11 cellular contexts compared by ENCODE assay signal in the genomic region with DNA sequence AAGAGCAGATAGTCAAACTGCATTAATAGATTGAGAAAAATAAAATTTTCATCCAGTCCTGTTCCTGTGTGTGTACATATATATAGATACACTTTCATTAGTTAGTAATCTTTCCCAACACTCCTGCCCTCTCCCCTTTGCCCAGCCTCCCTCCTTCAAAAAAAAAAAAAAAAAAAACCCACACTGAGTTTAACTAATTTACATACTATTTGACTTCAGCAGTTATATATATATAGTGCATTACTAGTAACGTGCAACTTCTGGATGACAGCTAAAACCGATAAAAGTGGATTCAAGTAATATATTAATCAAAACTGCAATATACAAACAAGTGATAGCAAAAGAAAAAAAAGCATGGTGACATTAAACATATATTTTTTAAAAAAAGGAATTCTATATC. TPM values are rescaled to one million over a fixed set of nuclear protein-coding genes. Genes with fewer than 3 reads are reported as not detected.
DNase-seq lines count a peak whose midpoint lies in the region; ATAC-seq, FAIRE-seq and TF ChIP-seq lines count a peak whose summit lies in the region.
"Had no signal": no experiment of that assay in that cellular context is flagged by ENCODE, and none has a peak within 500 bp of the region (broad histone marks: within the 10 kb centered on the region; RNA-seq: fewer than 3 reads in every experiment).

No MANE protein-coding gene starts in this region.

- TF ChIP-seq CTCF in left ventricle myocardium inferior (IDR thresholded peaks at IDR 0.05; ENCODE audit: borderline replicate concordance) (no peak), endothelial cell of umbilical vein (IDR thresholded peaks at IDR 0.05; ENCODE audit: extremely low read depth in 1 of 2, insufficient read depth in 1 of 2, low read depth in 1 of 2, low read length in 2 of 2) (no peak), neural crest cell (conservative IDR thresholded peaks at IDR 0.05) (no peak)

- peak overlapping the region; percentile 96 for H3K27ac ChIP-seq in left ventricle myocardium inferior (replicated peaks)
- H3K27ac ChIP-seq in endothelial cell of umbilical vein (ENCODE audit: insufficient read depth, low read depth, low read length): no peak overlapping the region

- H3K9me3 ChIP-seq in left ventricle myocardium inferior (replicated peaks): no peaks in the 10 kb centered on the region
- H3K9me3 ChIP-seq in endothelial cell of umbilical vein (replicated peaks; ENCODE audit: control insufficient read depth, insufficient read depth, low read length): no peaks in the 10 kb centered on the region

- peak overlapping the region; percentile 77 for H3K4me3 ChIP-seq in left ventricle myocardium inferior
- peak overlapping the region in 2 of 3 experiments; percentile 66 to 96 for H3K4me3 ChIP-seq in endothelial cell of umbilical vein (replicated peaks in 1 of 3; ENCODE audit: insufficient read depth in 1 of 3, low read depth in 1 of 3, low read length in 3 of 3)

- FAIRE-seq in endothelial cell of umbilical vein (lab: Jason Lieb, UNC): no peak

- no peak overlapping the region for H3K27ac Mint-ChIP-seq in neural crest cell (ENCODE audit: unreplicated experiment)
- no peak overlapping the region for H3K27ac Mint-ChIP-seq in activated naive CD4-positive, alpha-beta T cell treated with anti-CD3 and anti-CD28 coated beads, Interleukin-2, amount 10 ng/mL, durations not matched to agents 7 days and 5 days
- no peak overlapping the region for H3K27ac Mint-ChIP-seq in activated CD8-positive, alpha-beta T cell treated with anti-CD3 and anti-CD28 coated beads, Interleukin-2, amount 10 ng/mL, durations not matched to agents 7 days and 5 days
- H3K27ac Mint-ChIP-seq: activated CD8-positive, alpha-beta memory T cell treated with anti-CD3 and anti-CD28 coated beads, Interleukin-2, amount 10 ng/mL, durations not matched to agents 7 days and 5 days had no signal

- no peak overlapping the region for H2AFZ ChIP-seq in endothelial cell of umbilical vein (ENCODE audit: low read depth, low read length)

- BruUV-seq in endothelial cell of umbilical vein (replicated peaks; lab: Mats Ljungman, UMichigan): no TSS peak

- DNase-seq in left ventricle myocardium inferior (no peak), cardiac septum (ENCODE audit: low spot score) (no peak), endothelial cell of umbilical vein (ENCODE audit: low read depth, low spot score) (no peak), neural crest cell (ENCODE audit: low read depth, low spot score) (no peak), NCI-H187 treated with DMSO at 0.1 percent for 48 hours (lab: John Stamatoyannopoulos, UW) (no peak)
- no peak for DNase-seq in activated naive CD4-positive, alpha-beta T cell treated with anti-CD3 and anti-CD28 coated beads, Interleukin-2, amount 10 ng/mL, durations not matched to agents 7 days and 5 days
- DNase-seq in activated CD8-positive, alpha-beta T cell treated with anti-CD3 and anti-CD28 coated beads, Interleukin-2, amount 10 ng/mL, durations not matched to agents 7 days and 5 days: no peak
- DNase-seq: activated CD8-positive, alpha-beta memory T cell treated with anti-CD3 and anti-CD28 coated beads, Interleukin-2, amount 10 ng/mL, durations not matched to agents 7 days and 5 days; cortex of kidney; NCI-H1930 had no signal

- H3K27me3 Mint-ChIP-seq in neural crest cell (ENCODE audit: low read depth): no peaks in the 10 kb centered on the region
- peaks cover 32% of the 10 kb centered on the region for H3K27me3 Mint-ChIP-seq in activated naive CD4-positive, alpha-beta T cell treated with anti-CD3 and anti-CD28 coated beads, Interleukin-2, amount 10 ng/mL, durations not matched to agents 7 days and 5 days
- peaks cover 19% of the 10 kb centered on the region for H3K27me3 Mint-ChIP-seq in activated CD8-positive, alpha-beta T cell treated with anti-CD3 and anti-CD28 coated beads, Interleukin-2, amount 10 ng/mL, durations not matched to agents 7 days and 5 days (ENCODE audit: low read depth)

- ATAC-seq in activated CD8-positive, alpha-beta T cell treated with anti-CD3 and anti-CD28 coated beads, Interleukin-2, amount 10 ng/mL, durations not matched to agents 7 days and 5 days: no peak
- ATAC-seq in GM19351 (IDR thresholded peaks at IDR 0.05; ENCODE audit: unreplicated experiment): no peak
- ATAC-seq: activated CD8-positive, alpha-beta memory T cell treated with anti-CD3 and anti-CD28 coated beads, Interleukin-2, amount 10 ng/mL, durations not matched to agents 7 days and 5 days had no signal

- peaks cover 43% of the 10 kb centered on the region for H3K4me1 ChIP-seq in left ventricle myocardium inferior
- H3K4me1 ChIP-seq in endothelial cell of umbilical vein (ENCODE audit: control insufficient read depth, extremely low read depth, insufficient read depth, low read length): peaks cover 11% of the 10 kb centered on the region

- peak overlapping the region; percentile 95 for H3K4me3 Mint-ChIP-seq in neural crest cell
- H3K4me3 Mint-ChIP-seq in activated naive CD4-positive, alpha-beta T cell treated with anti-CD3 and anti-CD28 coated beads, Interleukin-2, amount 10 ng/mL, durations not matched to agents 7 days and 5 days: no peak overlapping the region
- H3K4me3 Mint-ChIP-seq in activated CD8-positive, alpha-beta T cell treated with anti-CD3 and anti-CD28 coated beads, Interleukin-2, amount 10 ng/mL, durations not matched to agents 7 days and 5 days: no peak overlapping the region
- H3K4me3 Mint-ChIP-seq: activated CD8-positive, alpha-beta memory T cell treated with anti-CD3 and anti-CD28 coated beads, Interleukin-2, amount 10 ng/mL, durations not matched to agents 7 days and 5 days had no signal

- no peaks in the 10 kb centered on the region for H3K36me3 ChIP-seq in left ventricle myocardium inferior
- no peaks in the 10 kb centered on the region for H3K36me3 ChIP-seq in endothelial cell of umbilical vein (ENCODE audit: control insufficient read depth in 2 of 2, extremely low read depth in 1 of 2, insufficient read depth in 2 of 2, low read length in 2 of 2)

- H3K9me1 ChIP-seq in endothelial cell of umbilical vein (replicated peaks; ENCODE audit: control insufficient read depth, extremely low read depth, insufficient read depth, low read length): no peaks in the 10 kb centered on the region

- peak overlapping the region; percentile 98 for H3K4me2 ChIP-seq in endothelial cell of umbilical vein (ENCODE audit: insufficient read depth, low read length)

- peaks cover 13% of the 10 kb centered on the region for H3K27me3 ChIP-seq in left ventricle myocardium inferior (ENCODE audit: low read depth)
- H3K27me3 ChIP-seq in endothelial cell of umbilical vein (ENCODE audit: control insufficient read depth in 2 of 2, insufficient read depth in 2 of 2, low read length in 2 of 2): no peaks in the 10 kb centered on the region

- H3K4me1 Mint-ChIP-seq in neural crest cell: peaks cover 50% of the 10 kb centered on the region
- H3K4me1 Mint-ChIP-seq in activated naive CD4-positive, alpha-beta T cell treated with anti-CD3 and anti-CD28 coated beads, Interleukin-2, amount 10 ng/mL, durations not matched to agents 7 days and 5 days: no peaks in the 10 kb centered on the region
- H3K4me1 Mint-ChIP-seq in activated CD8-positive, alpha-beta T cell treated with anti-CD3 and anti-CD28 coated beads, Interleukin-2, amount 10 ng/mL, durations not matched to agents 7 days and 5 days (ENCODE audit: low read depth): peaks cover 4% of the 10 kb centered on the region
- H3K4me1 Mint-ChIP-seq: activated CD8-positive, alpha-beta memory T cell treated with anti-CD3 and anti-CD28 coated beads, Interleukin-2, amount 10 ng/mL, durations not matched to agents 7 days and 5 days had no signal

- no peak for TF ChIP-seq POLR2A in endothelial cell of umbilical vein (IDR thresholded peaks at IDR 0.05; ENCODE audit: low read depth, low read length)

- dilution Hi-C loops in endothelial cell of umbilical vein (cut with MboI; ENCODE audit: extremely low pct_ligation_motif_present, low sequenced_read_pairs): no loop called here

- intact Hi-C loops in left ventricle myocardium inferior (cut with micrococcal nuclease): loop anchor here (10.0 kb wide), 1 partner anchor 390 kb away; no protein-coding TSS in a partner anchor
- intact Hi-C loops in cardiac septum (cut with DNase I): loop anchor here (5.0 to 10.0 kb wide), 2 partner anchors 67 to 130 kb away; no protein-coding TSS in a partner anchor
- intact Hi-C loops in endothelial cell of umbilical vein (cut with micrococcal nuclease): no loop called here

- POLR2A ChIA-PET in endothelial cell of umbilical vein (lab: Charles Lee): no interaction called here
- POLR2A ChIA-PET in activated CD8-positive, alpha-beta T cell treated with anti-CD3 and anti-CD28 coated beads, Interleukin-2, amount 10 ng/mL, durations not matched to agents 7 days and 5 days (lab: Charles Lee): no interaction called here

- H3K36me3 Mint-ChIP-seq in neural crest cell (ENCODE audit: low read depth): no peaks in the 10 kb centered on the region
- H3K36me3 Mint-ChIP-seq in activated naive CD4-positive, alpha-beta T cell treated with anti-CD3 and anti-CD28 coated beads, Interleukin-2, amount 10 ng/mL, durations not matched to agents 7 days and 5 days: no peaks in the 10 kb centered on the region
- H3K36me3 Mint-ChIP-seq in activated CD8-positive, alpha-beta T cell treated with anti-CD3 and anti-CD28 coated beads, Interleukin-2, amount 10 ng/mL, durations not matched to agents 7 days and 5 days (ENCODE audit: low read depth): no peaks in the 10 kb centered on the region

- CTCF ChIA-PET in endothelial cell of umbilical vein (lab: Charles Lee): interaction anchor here (1.5 to 2.4 kb wide), 4 partner anchors 92 to 388 kb away, joined by 3 to 16 read pairs (median 8); no protein-coding TSS in a partner anchor
- CTCF ChIA-PET in activated naive CD4-positive, alpha-beta T cell treated with anti-CD3 and anti-CD28 coated beads, Interleukin-2, amount 10 ng/mL, durations not matched to agents 7 days and 5 days (lab: Charles Lee): no interaction called here
- CTCF ChIA-PET in activated CD8-positive, alpha-beta T cell treated with anti-CD3 and anti-CD28 coated beads, Interleukin-2, amount 10 ng/mL, durations not matched to agents 7 days and 5 days (lab: Charles Lee): no interaction called here

- no peaks in the 10 kb centered on the region for H3K9me3 Mint-ChIP-seq in neural crest cell
- no peaks in the 10 kb centered on the region for H3K9me3 Mint-ChIP-seq in activated naive CD4-positive, alpha-beta T cell treated with anti-CD3 and anti-CD28 coated beads, Interleukin-2, amount 10 ng/mL, durations not matched to agents 7 days and 5 days
- H3K9me3 Mint-ChIP-seq in activated CD8-positive, alpha-beta T cell treated with anti-CD3 and anti-CD28 coated beads, Interleukin-2, amount 10 ng/mL, durations not matched to agents 7 days and 5 days (ENCODE audit: insufficient read depth): no peaks in the 10 kb centered on the region

- no peaks in the 10 kb centered on the region for H4K20me1 ChIP-seq in endothelial cell of umbilical vein (replicated peaks; ENCODE audit: control insufficient read depth, extremely low read depth, insufficient read depth, low read length)

- H3K9ac ChIP-seq in endothelial cell of umbilical vein (replicated peaks; ENCODE audit: extremely low read depth, insufficient read depth, low read length): no peak overlapping the region

- H3K79me2 ChIP-seq in endothelial cell of umbilical vein (ENCODE audit: control insufficient read depth, insufficient read depth, low read length): peaks cover 18% of the 10 kb centered on the region

RNA-seq across cellular contexts. Expression of a gene that starts 1.4 kb away (rescaled TPM):
- total RNA-seq in left ventricle myocardium inferior: 12.9 TPM
- 16.4 TPM for total RNA-seq in cardiac septum
- total RNA-seq in endothelial cell of umbilical vein: 6.6 and 8.1 TPM in 2 replicates
- polyA plus RNA-seq in endothelial cell of umbilical vein: 1.3 and 1.8 TPM in 2 replicates
- 1.1 and 1.2 TPM in 2 replicates for polyA plus RNA-seq in endothelial cell of umbilical vein (2011; cell fraction: cytosol; rRNA removed)
- 8.1 and 10.1 TPM in 2 replicates for polyA plus RNA-seq in endothelial cell of umbilical vein (2011; cell fraction: nucleus; rRNA removed)
- polyA plus RNA-seq in endothelial cell of umbilical vein (2012): 2.4 and 3.3 TPM in 2 replicates
- polyA minus RNA-seq in endothelial cell of umbilical vein: 4.9 and 6.1 TPM in 2 replicates
- polyA minus RNA-seq in endothelial cell of umbilical vein (2011; cell fraction: cytosol; rRNA and poly(A)+ RNA removed): 1.4 TPM
- polyA minus RNA-seq in endothelial cell of umbilical vein (2011; cell fraction: nucleus; rRNA and poly(A)+ RNA removed): 12.9 and 13.9 TPM in 2 replicates
- 57.3 and 58.1 TPM in 2 replicates for total RNA-seq in neural crest cell
- not detected for total RNA-seq in activated CD8-positive, alpha-beta T cell treated with anti-CD3 and anti-CD28 coated beads, Interleukin-2, amount 10 ng/mL, durations not matched to agents 7 days and 5 days
- total RNA-seq: activated CD8-positive, alpha-beta memory T cell treated with anti-CD3 and anti-CD28 coated beads, Interleukin-2, amount 10 ng/mL, durations not matched to agents 7 days and 5 days had no signal
